8 cellular contexts compared by ENCODE assay signal in genomic region chr3:19931180-19931692, GRCh38. TPM values are rescaled to one million over a fixed set of nuclear protein-coding genes. Genes with fewer than 3 reads are reported as not detected.
DNase-seq lines count a peak whose midpoint lies in the region; ATAC-seq and TF ChIP-seq lines count a peak whose summit lies in the region.

No MANE protein-coding gene starts in this region.

- peaks cover 20% of the 10 kb centered on the region for H3K27me3 Mint-ChIP-seq in activated naive CD4-positive, alpha-beta T cell treated with anti-CD3 and anti-CD28 coated beads, Interleukin-2, amount 10 ng/mL, durations not matched to agents 7 days and 5 days
- peaks cover 12% of the 10 kb centered on the region for H3K27me3 Mint-ChIP-seq in T-helper 1 cell treated with Interleukin-12 subunit alpha and Interleukin-12 subunit beta and Interleukin-4 antibody, amounts not matched to agents 30 μg/mL and 1 μg/mL, for 36 hours (ENCODE audit: low read depth)

- CTCF ChIA-PET in activated naive CD4-positive, alpha-beta T cell treated with anti-CD3 and anti-CD28 coated beads, Interleukin-2, amount 10 ng/mL, durations not matched to agents 7 days and 5 days (lab: Charles Lee) = interaction anchor here (0.6 kb wide), 1 partner anchor 579 kb away, joined by 3 read pairs; no protein-coding TSS in a partner anchor

- H3K9me3 Mint-ChIP-seq in activated naive CD4-positive, alpha-beta T cell treated with anti-CD3 and anti-CD28 coated beads, Interleukin-2, amount 10 ng/mL, durations not matched to agents 7 days and 5 days = no peaks in the 10 kb centered on the region
- no peaks in the 10 kb centered on the region for H3K9me3 Mint-ChIP-seq in T-helper 1 cell treated with Interleukin-12 subunit alpha and Interleukin-12 subunit beta and Interleukin-4 antibody, amounts not matched to agents 30 μg/mL and 1 μg/mL, for 36 hours

- H3K27ac Mint-ChIP-seq in activated naive CD4-positive, alpha-beta T cell treated with anti-CD3 and anti-CD28 coated beads, Interleukin-2, amount 10 ng/mL, durations not matched to agents 7 days and 5 days = no peak overlapping the region
- peak overlapping the region; percentile 57 for H3K27ac Mint-ChIP-seq in T-helper 1 cell treated with Interleukin-12 subunit alpha and Interleukin-12 subunit beta and Interleukin-4 antibody, amounts not matched to agents 30 μg/mL and 1 μg/mL, for 36 hours

- peak; percentile 40 for DNase-seq in activated naive CD4-positive, alpha-beta T cell treated with Interleukin-2 at 50 U/mL for 16 hours
- DNase-seq in activated naive CD4-positive, alpha-beta T cell treated with anti-CD3 and anti-CD28 coated beads, Interleukin-2, amount 10 ng/mL, durations not matched to agents 7 days and 5 days = no peak
- DNase-seq in pons (ENCODE audit: low spot score) (peak; percentile 80), cortex of kidney (lab: John Stamatoyannopoulos, UW) (no peak), NCI-H146 treated with DMSO at 0.1 percent for 48 hours (lab: John Stamatoyannopoulos, UW; ENCODE audit: unreplicated experiment) (no peak), vagina (ENCODE audit: extremely low spot score in 2 of 2) (no peak)

- intact Hi-C loops in vagina (cut with DNase I) = no loop called here

- H3K9me3 ChIP-seq in vagina = no peaks in the 10 kb centered on the region

- no peak overlapping the region for H3K4me3 Mint-ChIP-seq in activated naive CD4-positive, alpha-beta T cell treated with anti-CD3 and anti-CD28 coated beads, Interleukin-2, amount 10 ng/mL, durations not matched to agents 7 days and 5 days
- H3K4me3 Mint-ChIP-seq in T-helper 1 cell treated with Interleukin-12 subunit alpha and Interleukin-12 subunit beta and Interleukin-4 antibody, amounts not matched to agents 30 μg/mL and 1 μg/mL, for 36 hours = peak overlapping the region; percentile 50

- ATAC-seq in HG02970 (IDR thresholded peaks at IDR 0.05; ENCODE audit: low FRiP score, unreplicated experiment) = peak; percentile 62

- H3K27me3 ChIP-seq in vagina = no peaks in the 10 kb centered on the region

- H3K36me3 ChIP-seq in vagina = no peaks in the 10 kb centered on the region

- peaks cover 21% of the 10 kb centered on the region for H3K4me1 Mint-ChIP-seq in activated naive CD4-positive, alpha-beta T cell treated with anti-CD3 and anti-CD28 coated beads, Interleukin-2, amount 10 ng/mL, durations not matched to agents 7 days and 5 days
- H3K4me1 Mint-ChIP-seq in T-helper 1 cell treated with Interleukin-12 subunit alpha and Interleukin-12 subunit beta and Interleukin-4 antibody, amounts not matched to agents 30 μg/mL and 1 μg/mL, for 36 hours (ENCODE audit: low read depth) = peaks cover 29% of the 10 kb centered on the region

- peaks cover 3% of the 10 kb centered on the region for H3K36me3 Mint-ChIP-seq in activated naive CD4-positive, alpha-beta T cell treated with anti-CD3 and anti-CD28 coated beads, Interleukin-2, amount 10 ng/mL, durations not matched to agents 7 days and 5 days
- H3K36me3 Mint-ChIP-seq in T-helper 1 cell treated with Interleukin-12 subunit alpha and Interleukin-12 subunit beta and Interleukin-4 antibody, amounts not matched to agents 30 μg/mL and 1 μg/mL, for 36 hours (ENCODE audit: low read depth) = no peaks in the 10 kb centered on the region

- H3K27ac ChIP-seq in vagina = no peak overlapping the region

- H3K4me1 ChIP-seq in vagina = no peaks in the 10 kb centered on the region

- no peak overlapping the region for H3K4me3 ChIP-seq in vagina

- TF ChIP-seq POLR2A in vagina (IDR thresholded peaks at IDR 0.05) = no peak

- TF ChIP-seq CTCF in vagina (IDR thresholded peaks at IDR 0.05) = no peak

RNA-seq across cellular contexts. Expression of gene EFHB, which starts 2.8 kb away (rescaled TPM):
- total RNA-seq in vagina = 0.49 TPM

RNA-seq across cellular contexts. Expression of gene RAB5A, which starts 15.7 kb away (rescaled TPM):
- total RNA-seq in vagina = 55.7 TPM

Comparison
In these comparisons a context has a peak if more than half of its experiments do, and no peak if none do; other contexts are left out.
1. DNase-seq: peak in activated naive CD4-positive, alpha-beta T cell treated with Interleukin-2 at 50 U/mL for 16 hours (single experiment) and pons (single experiment); none in activated naive CD4-positive, alpha-beta T cell treated with anti-CD3 and anti-CD28 coated beads, Interleukin-2, amount 10 ng/mL, durations not matched to agents 7 days and 5 days (single experiment), cortex of kidney (single experiment), NCI-H146 treated with DMSO at 0.1 percent for 48 hours (single experiment) and vagina (0 of 2).